ENCODE assay signal across 9 cellular contexts in genomic region chr20:16434087-16434664, GRCh38.
DNase-seq lines count a peak whose midpoint lies in the region; ATAC-seq and TF ChIP-seq lines count a peak whose summit lies in the region.
"Had no signal": no experiment of that assay in that cellular context is flagged by ENCODE, and none has a peak within 500 bp of the region (broad histone marks: within the 10 kb centered on the region; RNA-seq: fewer than 3 reads in every experiment).

No MANE protein-coding gene starts in this region.

- POLR2A ChIA-PET in CD8-positive, alpha-beta T cell (lab: Charles Lee), result no interaction called here

- no peaks in the 10 kb centered on the region for H3K9me3 Mint-ChIP-seq in CD8-positive, alpha-beta T cell
- H3K9me3 Mint-ChIP-seq in endothelial cell (ENCODE audit: unreplicated experiment) (no peaks in the 10 kb centered on the region), natural killer cell (peaks cover 0 to 3% of the 10 kb centered on the region in 2 donors)

- intact Hi-C loops in CD8-positive, alpha-beta T cell (cut with DNase I, micrococcal nuclease), result no loop called here
- intact Hi-C loops in natural killer cell (cut with micrococcal nuclease) (no loop called here), upper lobe of right lung (cut with DNase I) (no loop called here)

- H3K27ac Mint-ChIP-seq in CD8-positive, alpha-beta T cell, result no peak overlapping the region
- H3K27ac Mint-ChIP-seq in endothelial cell (ENCODE audit: unreplicated experiment), result no peak overlapping the region
- H3K27ac Mint-ChIP-seq in natural killer cell, result no peak overlapping the region

- no peaks in the 10 kb centered on the region for H3K9me3 ChIP-seq in CD8-positive, alpha-beta T cell (ENCODE audit: low read length)
- no peaks in the 10 kb centered on the region for H3K9me3 ChIP-seq in upper lobe of right lung

- H3K4me3 ChIP-seq in CD8-positive, alpha-beta T cell (ENCODE audit: low read depth, low read length), result no peak overlapping the region
- H3K4me3 ChIP-seq in upper lobe of right lung, result no peak overlapping the region
- H3K4me3 ChIP-seq: skin epidermis had no signal

- H3K4me3 Mint-ChIP-seq in CD8-positive, alpha-beta T cell, result no peak overlapping the region
- H3K4me3 Mint-ChIP-seq in endothelial cell (ENCODE audit: unreplicated experiment) (no peak overlapping the region), natural killer cell (no peak overlapping the region)

- peaks cover 13% of the 10 kb centered on the region for H3K36me3 Mint-ChIP-seq in CD8-positive, alpha-beta T cell
- peaks cover 3% of the 10 kb centered on the region for H3K36me3 Mint-ChIP-seq in endothelial cell (ENCODE audit: low read depth, unreplicated experiment)
- H3K36me3 Mint-ChIP-seq in natural killer cell, result no peaks in the 10 kb centered on the region

- H3K4me1 ChIP-seq in CD8-positive, alpha-beta T cell (ENCODE audit: insufficient read depth, low read length), result no peaks in the 10 kb centered on the region
- H3K4me1 ChIP-seq in upper lobe of right lung, result no peaks in the 10 kb centered on the region

- no peak overlapping the region for H3K27ac ChIP-seq in CD8-positive, alpha-beta T cell (ENCODE audit: low read depth, low read length)
- H3K27ac ChIP-seq in upper lobe of right lung, result no peak overlapping the region
- H3K27ac ChIP-seq: skin epidermis had no signal

- ATAC-seq in CD8-positive, alpha-beta T cell, result no peak
- ATAC-seq in GM19328 (IDR thresholded peaks at IDR 0.05; ENCODE audit: unreplicated experiment) (peak; percentile 75), natural killer cell (peak in 2 of 3 donors; percentile 55), upper lobe of right lung (peak; percentile 71)

- H3K27me3 Mint-ChIP-seq in CD8-positive, alpha-beta T cell (ENCODE audit: low read depth), result no peaks in the 10 kb centered on the region
- peaks cover 2% of the 10 kb centered on the region for H3K27me3 Mint-ChIP-seq in endothelial cell (ENCODE audit: unreplicated experiment)
- no peaks in the 10 kb centered on the region for H3K27me3 Mint-ChIP-seq in natural killer cell (ENCODE audit: low read depth in 2 of 2)

- no peaks in the 10 kb centered on the region for H3K27me3 ChIP-seq in CD8-positive, alpha-beta T cell (ENCODE audit: insufficient read depth, low read length)
- H3K27me3 ChIP-seq in upper lobe of right lung, result no peaks in the 10 kb centered on the region

- no peaks in the 10 kb centered on the region for H3K36me3 ChIP-seq in CD8-positive, alpha-beta T cell (ENCODE audit: insufficient read depth, low read length)
- peaks cover 4% of the 10 kb centered on the region for H3K36me3 ChIP-seq in upper lobe of right lung

- CTCF ChIA-PET in CD8-positive, alpha-beta T cell (lab: Charles Lee), result no interaction called here

- no peaks in the 10 kb centered on the region for H3K4me1 Mint-ChIP-seq in CD8-positive, alpha-beta T cell (ENCODE audit: low read depth)
- no peaks in the 10 kb centered on the region for H3K4me1 Mint-ChIP-seq in endothelial cell (ENCODE audit: unreplicated experiment)
- H3K4me1 Mint-ChIP-seq in natural killer cell, result no peaks in the 10 kb centered on the region

- peak in 6 of 7 experiments; percentile 1 to 56 (median 16) for DNase-seq in CD8-positive, alpha-beta T cell
- DNase-seq in activated CD4-positive, CD25-positive, alpha-beta regulatory T cell treated with anti-CD3 and anti-CD28 coated beads, Interleukin-2, amount 50 U/mL, for 16 hours (ENCODE audit: low read depth, low spot score), result peak; percentile 11
- DNase-seq in endothelial cell (ENCODE audit: low spot score) (peak; percentile 79), natural killer cell (peak; percentile 16), upper lobe of right lung (peak; percentile 59), NCI-H1105 treated with DMSO at 0.1 percent for 48 hours (lab: John Stamatoyannopoulos, UW) (no peak)

- peak; percentile 24 for TF ChIP-seq CTCF in CD8-positive, alpha-beta T cell (IDR thresholded peaks at IDR 0.05)
- peak; percentile 91 for TF ChIP-seq CTCF in LNCAP (IDR thresholded peaks at IDR 0.05)
- peak; percentile 78 for TF ChIP-seq CTCF in endothelial cell (IDR thresholded peaks at IDR 0.05; ENCODE audit: unreplicated experiment)
- TF ChIP-seq CTCF in natural killer cell (IDR thresholded peaks at IDR 0.05), result peak; percentile 52
- TF ChIP-seq CTCF in upper lobe of right lung (IDR thresholded peaks at IDR 0.05), result peak; percentile 69

Comparison
In these comparisons a context has a peak if more than half of its experiments do, and no peak if none do; other contexts are left out.
1. CTCF ChIP-seq: peak in every context shown above with its lines; median percentile 91 in LNCAP; 78 in endothelial cell; 69 in upper lobe of right lung; 52 in natural killer cell; 24 in CD8-positive, alpha-beta T cell.